In genomic region chr2:210493528-210493927, GRCh38 we compare ENCODE assay signal across 17 cellular contexts.
"Had no signal": no experiment of that assay in that cellular context is flagged by ENCODE, and none has a peak within 500 bp of the region (broad histone marks: within the 10 kb centered on the region; RNA-seq: fewer than 3 reads in every experiment).

No MANE protein-coding gene starts in this region.

- H3K27me3 ChIP-seq: right lobe of liver, uterus had no signal

- ATAC-seq: activated CD8-positive, alpha-beta T cell treated with anti-CD3 and anti-CD28 coated beads for 36 hours; activated naive CD8-positive, alpha-beta T cell treated with anti-CD3 and anti-CD28 coated beads, Interleukin-2, amount 50 U/mL, for 24 hours; esophagus mucosa; left colon; right lobe of liver had no signal

- DNase-seq: activated B cell treated with CpG ODN at 0.5 μM for 24 hours; activated CD4-positive, alpha-beta T cell treated with anti-CD3 and anti-CD28 coated beads, Interleukin-2, amount 50 U/mL, for 1 hour; activated CD8-positive, alpha-beta T cell treated with anti-CD3 and anti-CD28 coated beads for 36 hours; activated naive CD8-positive, alpha-beta T cell treated with anti-CD3 and anti-CD28 coated beads, Interleukin-2, amount 50 U/mL, for 24 hours; activated T-cell treated with anti-CD3 and anti-CD28 coated beads, Interleukin-2, amount 50 U/mL, for 48 hours; amygdala; caudate nucleus; endodermal cell; foreskin fibroblast; head of caudate nucleus; hippocampal formation; left colon; mammary epithelial cell; right lobe of liver; stimulated activated CD4-positive, alpha-beta T cell treated with anti-CD3 and anti-CD28 coated beads, Interleukin-2, amount 100 ng/mL, for 48 hours; uterus had no signal

- H3K27ac ChIP-seq: right lobe of liver, uterus had no signal

- H3K9me3 ChIP-seq: right lobe of liver, uterus had no signal

- H3K36me3 ChIP-seq: right lobe of liver, uterus had no signal

- H3K4me1 ChIP-seq: right lobe of liver, uterus had no signal

- H3K4me3 ChIP-seq: right lobe of liver, uterus had no signal
